8 cellular contexts compared by ENCODE assay signal in genomic region chr6:156719395-156719719, GRCh38. TPM values are rescaled to one million over a fixed set of nuclear protein-coding genes. Genes with fewer than 3 reads are reported as not detected.
DNase-seq lines count a peak whose midpoint lies in the region; ATAC-seq and TF ChIP-seq lines count a peak whose summit lies in the region.

No MANE protein-coding gene starts in this region.

- intact Hi-C loops in naive thymus-derived CD4-positive, alpha-beta T cell (cut with micrococcal nuclease), result no loop called here

- H3K9me3 Mint-ChIP-seq in naive thymus-derived CD4-positive, alpha-beta T cell, result no peaks in the 10 kb centered on the region
- H3K9me3 Mint-ChIP-seq in endothelial cell (ENCODE audit: unreplicated experiment), result no peaks in the 10 kb centered on the region

- POLR2A ChIA-PET in naive thymus-derived CD4-positive, alpha-beta T cell (lab: Charles Lee), result interaction anchor here (0.5 to 3.1 kb wide), 4 partner anchors 32 to 608 kb away, joined by 3 to 21 read pairs (median 12); partner anchors contain the start of gene ARID1B

- peak overlapping the region; percentile 38 to 98 (median 93) for H3K27ac Mint-ChIP-seq in naive thymus-derived CD4-positive, alpha-beta T cell
- H3K27ac Mint-ChIP-seq in endothelial cell (ENCODE audit: unreplicated experiment), result no peak overlapping the region

- H3K36me3 Mint-ChIP-seq in naive thymus-derived CD4-positive, alpha-beta T cell, result no peaks in the 10 kb centered on the region
- H3K36me3 Mint-ChIP-seq in endothelial cell (ENCODE audit: low read depth, unreplicated experiment), result no peaks in the 10 kb centered on the region

- no peak for ATAC-seq in naive thymus-derived CD4-positive, alpha-beta T cell

- H3K27me3 ChIP-seq in ACC112 (ENCODE audit: insufficient read depth, low read length), result no peaks in the 10 kb centered on the region
- H3K27me3 ChIP-seq in naive thymus-derived CD4-positive, alpha-beta T cell (ENCODE audit: control insufficient read depth in 2 of 2, insufficient read depth in 2 of 2, low read length in 2 of 2), result no peaks in the 10 kb centered on the region

- TF ChIP-seq CTCF in NB4 (IDR thresholded peaks at IDR 0.05; ENCODE audit: low read depth, low read length) (no peak), endothelial cell (IDR thresholded peaks at IDR 0.05; ENCODE audit: unreplicated experiment) (no peak)

- peaks cover 7 to 22% (median 16%) of the 10 kb centered on the region in 7 donors for H3K4me1 Mint-ChIP-seq in naive thymus-derived CD4-positive, alpha-beta T cell
- peaks cover 32% of the 10 kb centered on the region for H3K4me1 Mint-ChIP-seq in endothelial cell (ENCODE audit: unreplicated experiment)

- H3K4me3 ChIP-seq in ACC112 (ENCODE audit: low read depth, low read length), result peak overlapping the region; percentile 77
- peak overlapping the region; percentile 42 for H3K4me3 ChIP-seq in NB4 (ENCODE audit: low read depth, low read length)
- peak overlapping the region; percentile 76 for H3K4me3 ChIP-seq in naive thymus-derived CD4-positive, alpha-beta T cell (ENCODE audit: low read length)

- H3K9me3 ChIP-seq in naive thymus-derived CD4-positive, alpha-beta T cell (ENCODE audit: control insufficient read depth in 2 of 3, low read length in 3 of 3), result no peaks in the 10 kb centered on the region

- H3K27me3 Mint-ChIP-seq in naive thymus-derived CD4-positive, alpha-beta T cell, result peaks cover 0 to 13% (median 0%) of the 10 kb centered on the region in 5 donors
- H3K27me3 Mint-ChIP-seq in endothelial cell (ENCODE audit: unreplicated experiment), result peaks cover 2% of the 10 kb centered on the region

- CTCF ChIA-PET in naive thymus-derived CD4-positive, alpha-beta T cell (lab: Charles Lee), result no interaction called here

- H3K4me1 ChIP-seq in ACC112 (ENCODE audit: control insufficient read depth, insufficient read depth, low read length, unreplicated experiment), result peaks cover 16% of the 10 kb centered on the region
- H3K4me1 ChIP-seq in naive thymus-derived CD4-positive, alpha-beta T cell (ENCODE audit: control insufficient read depth in 2 of 2, insufficient read depth in 2 of 2, low read length in 2 of 2), result peaks cover 6 to 15% of the 10 kb centered on the region in 2 donors

- peak overlapping the region; percentile 67 for H3K27ac ChIP-seq in ACC112 (ENCODE audit: low read depth, low read length)
- H3K27ac ChIP-seq in cingulate gyrus (ENCODE audit: low read depth, low read length), result peak overlapping the region; percentile 96
- H3K27ac ChIP-seq in naive thymus-derived CD4-positive, alpha-beta T cell (ENCODE audit: low read depth, low read length), result peak overlapping the region; percentile 70

- H3K4me3 Mint-ChIP-seq in naive thymus-derived CD4-positive, alpha-beta T cell, result peak overlapping the region; percentile 83 to 93 (median 90)
- no peak overlapping the region for H3K4me3 Mint-ChIP-seq in endothelial cell (ENCODE audit: unreplicated experiment)

- no peaks in the 10 kb centered on the region for H3K79me2 ChIP-seq in ACC112 (ENCODE audit: control insufficient read depth, insufficient read depth, low read length, unreplicated experiment)

- H3K36me3 ChIP-seq in ACC112 (ENCODE audit: insufficient read depth, low read length), result no peaks in the 10 kb centered on the region
- no peaks in the 10 kb centered on the region for H3K36me3 ChIP-seq in naive thymus-derived CD4-positive, alpha-beta T cell (ENCODE audit: control insufficient read depth in 2 of 3, insufficient read depth in 3 of 3, low read length in 3 of 3)

- TF ChIP-seq POLR2A in NB4 (IDR thresholded peaks at IDR 0.05; ENCODE audit: extremely low read depth, insufficient read length), result no peak

- peak overlapping the region; percentile 100 for H2AFZ ChIP-seq in ACC112 (ENCODE audit: low read length, unreplicated experiment)

- DNase-seq in NB4 (ENCODE audit: low read depth) (no peak), AG08396 (ENCODE audit: low spot score) (no peak), GM19240 (ENCODE audit: insufficient read length, low spot score) (no peak), endothelial cell (ENCODE audit: low spot score) (no peak), OCI-M2 (lab: John Stamatoyannopoulos, UW; ENCODE audit: unreplicated experiment) (no peak)
- no peak for DNase-seq in naive thymus-derived CD4-positive, alpha-beta T cell

RNA-seq across cellular contexts. Expression of gene ARID1B, which starts 57.8 kb away (rescaled TPM):
- 100 to 1,000 TPM in 4 of 5 experiments, 10 to 100 TPM in 1; 88.8 to 164 (median 141) TPM for total RNA-seq in naive thymus-derived CD4-positive, alpha-beta T cell
- 10 to 100 TPM; 17.5 to 21.0 TPM for polyA plus RNA-seq in naive thymus-derived CD4-positive, alpha-beta T cell
- total RNA-seq in endothelial cell (ENCODE audit: unreplicated experiment), result 104 TPM
